ENCODE assay signal across 12 cellular contexts in the genomic region with DNA sequence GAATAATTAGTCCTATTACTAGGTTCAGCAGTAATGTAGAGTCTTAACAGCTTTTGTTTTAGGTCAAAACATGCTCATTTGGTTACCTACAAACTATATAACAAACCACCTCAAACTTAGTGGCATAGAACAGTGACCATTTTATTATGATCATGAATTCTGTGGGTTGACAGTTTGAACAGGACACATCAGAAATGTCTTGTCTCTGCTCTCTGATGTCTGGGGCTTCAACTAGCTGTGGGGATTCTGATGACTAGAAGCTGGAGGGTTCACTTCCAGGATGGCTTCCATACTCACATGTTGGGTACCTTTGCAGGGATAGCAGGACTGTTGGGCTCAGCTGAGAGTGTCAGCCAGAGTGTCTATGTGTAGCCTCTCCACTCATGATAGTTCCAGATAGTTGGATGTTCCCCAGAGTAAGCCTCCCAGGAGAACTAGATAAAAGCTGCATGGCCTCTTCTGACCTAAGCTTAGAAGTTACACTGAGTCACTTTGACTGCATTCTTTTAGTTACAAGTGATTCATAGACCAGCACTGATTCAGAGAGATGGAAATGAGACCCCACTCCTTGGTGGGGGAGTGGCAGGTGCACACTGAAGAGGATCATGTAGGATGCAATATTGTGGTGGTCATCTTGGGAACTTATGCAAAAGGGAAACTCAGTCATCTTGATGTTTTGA. TPM values are rescaled to one million over a fixed set of nuclear protein-coding genes. Genes with fewer than 3 reads are reported as not detected.
DNase-seq lines count a peak whose midpoint lies in the region; ATAC-seq, FAIRE-seq and TF ChIP-seq lines count a peak whose summit lies in the region.
"Had no signal": no experiment of that assay in that cellular context is flagged by ENCODE, and none has a peak within 500 bp of the region (broad histone marks: within the 10 kb centered on the region; RNA-seq: fewer than 3 reads in every experiment).

No MANE protein-coding gene starts in this region.

- H3K36me3 ChIP-seq in heart left ventricle (no peaks in the 10 kb centered on the region), small intestine (ENCODE audit: control insufficient read depth in 2 of 2, insufficient read depth in 2 of 2, low read length in 2 of 2) (no peaks in the 10 kb centered on the region), tibial nerve (no peaks in the 10 kb centered on the region)
- H3K36me3 ChIP-seq: Peyer's patch had no signal

- no peak overlapping the region for H3K4me3 ChIP-seq in heart left ventricle
- no peak overlapping the region for H3K4me3 ChIP-seq in small intestine (ENCODE audit: low read depth in 1 of 2, low read length in 2 of 2)
- H3K4me3 ChIP-seq in tibial nerve: no peak overlapping the region
- H3K4me3 ChIP-seq: Peyer's patch had no signal

- DNase-seq in activated CD8-positive, alpha-beta T cell treated with anti-CD3 and anti-CD28 coated beads for 36 hours: peak; percentile 43
- DNase-seq in activated CD8-positive, alpha-beta T cell treated with anti-CD3 and anti-CD28 coated beads, Interleukin-2, amount 10 ng/mL, durations not matched to agents 7 days and 5 days: no peak
- DNase-seq in RKO (ENCODE audit: low spot score): peak; percentile 70
- DNase-seq in heart left ventricle: no peak
- peak; percentile 9 for DNase-seq in small intestine
- DNase-seq in amygdala (lab: John Stamatoyannopoulos, UW): no peak
- DNase-seq in tibial nerve (ENCODE audit: low spot score in 2 of 2): no peak
- DNase-seq: endodermal cell, islet precursor cell, Peyer's patch had no signal

- POLR2A ChIA-PET in activated CD8-positive, alpha-beta T cell treated with anti-CD3 and anti-CD28 coated beads for 36 hours (lab: Charles Lee): interaction anchor here (1.3 to 1.5 kb wide), 4 partner anchors 10 to 33 kb away, joined by 3 to 5 read pairs (median 4); a partner anchor contains a TSS
- POLR2A ChIA-PET in activated CD8-positive, alpha-beta T cell treated with anti-CD3 and anti-CD28 coated beads, Interleukin-2, amount 10 ng/mL, durations not matched to agents 7 days and 5 days (lab: Charles Lee): no interaction called here

- H3K36me3 Mint-ChIP-seq in activated CD8-positive, alpha-beta T cell treated with anti-CD3 and anti-CD28 coated beads for 36 hours (ENCODE audit: low read depth): peaks cover 5% of the 10 kb centered on the region
- H3K36me3 Mint-ChIP-seq in activated CD8-positive, alpha-beta T cell treated with anti-CD3 and anti-CD28 coated beads, Interleukin-2, amount 10 ng/mL, durations not matched to agents 7 days and 5 days (ENCODE audit: low read depth): peaks cover 5% of the 10 kb centered on the region

- no peak for TF ChIP-seq POLR2A in heart left ventricle (IDR thresholded peaks at IDR 0.05)
- TF ChIP-seq POLR2A in tibial nerve (IDR thresholded peaks at IDR 0.05): no peak

- TF ChIP-seq EP300 in tibial nerve (IDR thresholded peaks at IDR 0.05): no peak

- ATAC-seq in activated CD8-positive, alpha-beta T cell treated with anti-CD3 and anti-CD28 coated beads for 36 hours: peak; percentile 78
- ATAC-seq in activated CD8-positive, alpha-beta T cell treated with anti-CD3 and anti-CD28 coated beads, Interleukin-2, amount 10 ng/mL, durations not matched to agents 7 days and 5 days: no peak
- ATAC-seq in heart left ventricle (peak in 3 of 4 donors; percentile 61 to 71 (median 71)), HG03139 (IDR thresholded peaks at IDR 0.05; ENCODE audit: unreplicated experiment) (no peak)

- TF ChIP-seq CTCF in activated CD8-positive, alpha-beta T cell treated with anti-CD3 and anti-CD28 coated beads for 36 hours (IDR thresholded peaks at IDR 0.05): no peak
- TF ChIP-seq CTCF in heart left ventricle (IDR thresholded peaks at IDR 0.05) (no peak), tibial nerve (IDR thresholded peaks at IDR 0.05) (no peak)

- no peak for FAIRE-seq in small intestine (lab: Jason Lieb, UNC)

- H3K9me3 Mint-ChIP-seq in activated CD8-positive, alpha-beta T cell treated with anti-CD3 and anti-CD28 coated beads for 36 hours: no peaks in the 10 kb centered on the region
- H3K9me3 Mint-ChIP-seq in activated CD8-positive, alpha-beta T cell treated with anti-CD3 and anti-CD28 coated beads, Interleukin-2, amount 10 ng/mL, durations not matched to agents 7 days and 5 days (ENCODE audit: insufficient read depth): no peaks in the 10 kb centered on the region
- H3K9me3 Mint-ChIP-seq: endodermal cell had no signal

- peaks cover 70% of the 10 kb centered on the region for H3K4me1 Mint-ChIP-seq in activated CD8-positive, alpha-beta T cell treated with anti-CD3 and anti-CD28 coated beads for 36 hours (ENCODE audit: low read depth)
- H3K4me1 Mint-ChIP-seq in activated CD8-positive, alpha-beta T cell treated with anti-CD3 and anti-CD28 coated beads, Interleukin-2, amount 10 ng/mL, durations not matched to agents 7 days and 5 days (ENCODE audit: low read depth): peaks cover 22% of the 10 kb centered on the region

- H3K27ac Mint-ChIP-seq in activated CD8-positive, alpha-beta T cell treated with anti-CD3 and anti-CD28 coated beads for 36 hours: peak overlapping the region; percentile 81
- no peak overlapping the region for H3K27ac Mint-ChIP-seq in activated CD8-positive, alpha-beta T cell treated with anti-CD3 and anti-CD28 coated beads, Interleukin-2, amount 10 ng/mL, durations not matched to agents 7 days and 5 days
- H3K27ac Mint-ChIP-seq: endodermal cell had no signal

- CTCF ChIA-PET in activated CD8-positive, alpha-beta T cell treated with anti-CD3 and anti-CD28 coated beads for 36 hours (lab: Charles Lee): interaction anchor here (0.8 to 1.9 kb wide), 5 partner anchors 9 to 316 kb away, joined by 3 to 8 read pairs (median 3); a partner anchor contains a TSS
- CTCF ChIA-PET in activated CD8-positive, alpha-beta T cell treated with anti-CD3 and anti-CD28 coated beads, Interleukin-2, amount 10 ng/mL, durations not matched to agents 7 days and 5 days (lab: Charles Lee): interaction anchor here (1.0 to 2.1 kb wide), 3 partner anchors 10 to 31 kb away, joined by 3 to 8 read pairs (median 3); no protein-coding TSS in a partner anchor

- no peaks in the 10 kb centered on the region for H3K27me3 Mint-ChIP-seq in activated CD8-positive, alpha-beta T cell treated with anti-CD3 and anti-CD28 coated beads for 36 hours
- H3K27me3 Mint-ChIP-seq in activated CD8-positive, alpha-beta T cell treated with anti-CD3 and anti-CD28 coated beads, Interleukin-2, amount 10 ng/mL, durations not matched to agents 7 days and 5 days (ENCODE audit: low read depth): no peaks in the 10 kb centered on the region

- H3K9me3 ChIP-seq in heart left ventricle (no peaks in the 10 kb centered on the region), small intestine (ENCODE audit: control insufficient read depth, low read depth) (no peaks in the 10 kb centered on the region), tibial nerve (no peaks in the 10 kb centered on the region)
- H3K9me3 ChIP-seq: Peyer's patch had no signal

- no peak overlapping the region for H3K4me3 Mint-ChIP-seq in activated CD8-positive, alpha-beta T cell treated with anti-CD3 and anti-CD28 coated beads for 36 hours
- H3K4me3 Mint-ChIP-seq in activated CD8-positive, alpha-beta T cell treated with anti-CD3 and anti-CD28 coated beads, Interleukin-2, amount 10 ng/mL, durations not matched to agents 7 days and 5 days: no peak overlapping the region
- H3K4me3 Mint-ChIP-seq: endodermal cell had no signal

- H3K4me1 ChIP-seq in heart left ventricle (peaks cover 0 to 80% (median 40%) of the 10 kb centered on the region in 12 donors), small intestine (ENCODE audit: control insufficient read depth in 2 of 2, insufficient read depth in 1 of 2, low read depth in 1 of 2, low read length in 1 of 2) (peaks cover 2 to 3% of the 10 kb centered on the region in 2 donors), tibial nerve (no peaks in the 10 kb centered on the region)

- H3K27ac ChIP-seq in heart left ventricle: peak overlapping the region in 10 of 12 donors; percentile 9 to 74 (median 52)
- peak overlapping the region in 1 of 2 donors; percentile 43 for H3K27ac ChIP-seq in small intestine (ENCODE audit: low read depth in 1 of 2, low read length in 1 of 2)
- H3K27ac ChIP-seq in tibial nerve: no peak overlapping the region
- H3K27ac ChIP-seq: VCaP had no signal

- intact Hi-C loops in activated CD8-positive, alpha-beta T cell treated with anti-CD3 and anti-CD28 coated beads for 36 hours (cut with micrococcal nuclease): no loop called here
- intact Hi-C loops in heart left ventricle (cut with DNase I): no loop called here

- no peaks in the 10 kb centered on the region for H3K27me3 ChIP-seq in heart left ventricle
- H3K27me3 ChIP-seq in small intestine (ENCODE audit: control insufficient read depth in 2 of 2, insufficient read depth in 2 of 2, low read length in 2 of 2): no peaks in the 10 kb centered on the region
- no peaks in the 10 kb centered on the region for H3K27me3 ChIP-seq in tibial nerve
- H3K27me3 ChIP-seq: Peyer's patch had no signal

RNA-seq across cellular contexts. Expression of a gene that starts 32.6 kb away (rescaled TPM):
- 10 to 100 TPM; 19.4 to 19.7 TPM for total RNA-seq in activated CD8-positive, alpha-beta T cell treated with anti-CD3 and anti-CD28 coated beads for 36 hours
- 10 to 100 TPM; 33.9 to 35.8 TPM for total RNA-seq in activated CD8-positive, alpha-beta T cell treated with anti-CD3 and anti-CD28 coated beads, Interleukin-2, amount 10 ng/mL, durations not matched to agents 7 days and 5 days
- total RNA-seq in heart left ventricle (10 to 100 TPM; 47.1 to 80.9 (median 54.7) TPM), tibial nerve (10 to 100 TPM; 17.7 to 39.3 (median 29.0) TPM)
- polyA plus RNA-seq in heart left ventricle (10 to 100 TPM; 10.4 to 21.1 TPM), small intestine (10 to 100 TPM in 1 of 3 donors, 1 to 10 TPM in 2; 4.0 to 14.3 (median 6.5) TPM)

Comparison
In these comparisons a context has a peak if more than half of its experiments do, and no peak if none do; other contexts are left out.
1. ATAC-seq: peak in activated CD8-positive, alpha-beta T cell treated with anti-CD3 and anti-CD28 coated beads for 36 hours (single experiment) and heart left ventricle (3 of 4); none in activated CD8-positive, alpha-beta T cell treated with anti-CD3 and anti-CD28 coated beads, Interleukin-2, amount 10 ng/mL, durations not matched to agents 7 days and 5 days (single experiment) and HG03139 (single experiment).
2. DNase-seq: peak in activated CD8-positive, alpha-beta T cell treated with anti-CD3 and anti-CD28 coated beads for 36 hours (single experiment), RKO (single experiment) and small intestine (single experiment); none in activated CD8-positive, alpha-beta T cell treated with anti-CD3 and anti-CD28 coated beads, Interleukin-2, amount 10 ng/mL, durations not matched to agents 7 days and 5 days (single experiment), heart left ventricle (0 of 5), amygdala (0 of 56) and tibial nerve (0 of 2).
3. H3K27ac ChIP-seq: peak in heart left ventricle (10 of 12); none in tibial nerve (0 of 4).